In the genomic region with DNA sequence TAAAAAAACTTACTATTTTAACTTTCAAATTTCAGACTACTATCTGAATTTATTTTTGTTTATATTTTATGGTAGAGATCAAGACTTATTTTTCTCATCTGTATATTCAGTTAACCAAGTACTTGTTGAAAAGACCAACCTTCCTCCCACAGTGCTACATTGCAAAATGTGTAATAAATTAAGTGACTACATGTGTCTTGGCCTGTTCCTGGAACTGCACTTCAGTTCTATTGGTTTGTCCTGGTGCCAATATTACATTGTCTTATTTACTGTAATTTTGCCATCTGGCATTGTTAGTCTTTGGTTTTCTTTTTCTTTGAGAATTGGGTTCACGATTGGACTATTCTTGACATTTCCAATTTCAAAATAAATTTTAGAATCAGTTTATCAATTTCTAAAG, we compare ENCODE assay signal across 23 cellular contexts.
"Had no signal": no experiment of that assay in that cellular context is flagged by ENCODE, and none has a peak within 500 bp of the region (broad histone marks: within the 10 kb centered on the region; RNA-seq: fewer than 3 reads in every experiment).

No MANE protein-coding gene starts in this region.

- DNase-seq: activated CD4-positive, alpha-beta memory T cell treated with anti-CD3 and anti-CD28 coated beads for 36 hours; activated CD4-positive, alpha-beta T cell treated with anti-CD3 and anti-CD28 coated beads for 48 hours; activated gamma-delta T cell; activated naive CD4-positive, alpha-beta T cell treated with anti-CD3 and anti-CD28 coated beads, Interleukin-2, amount 50 U/mL, for 16 hours; aorta; brain microvascular endothelial cell; central memory CD4-positive, alpha-beta T cell; dermis blood vessel endothelial cell; effector CD8-positive, alpha-beta T cell; erythroblast; heart left ventricle; left ventricle myocardium superior; mammary epithelial cell; midbrain; natural killer cell; retina; sigmoid colon; stimulated activated CD4-positive, alpha-beta T cell treated with anti-CD3 and anti-CD28 coated beads, Interleukin-2, amount 100 ng/mL, for 48 hours; stimulated activated CD8-positive, alpha-beta memory T cell treated with anti-CD3 and anti-CD28 coated beads, Interleukin-4, amount 100 ng/mL, for 48 hours; stimulated activated naive B cell treated with anti-CD40 and anti-IgM and Interleukin-4, amounts not matched to agents 10 μg/mL and 1 μg/mL and 100 μg/mL, for 72 hours; transverse colon had no signal

- H3K27me3 ChIP-seq: brain microvascular endothelial cell, heart left ventricle, sigmoid colon, transverse colon had no signal

- H3K36me3 ChIP-seq: brain microvascular endothelial cell, heart left ventricle, sigmoid colon, transverse colon had no signal

- H3K4me3 Mint-ChIP-seq: activated CD4-positive, alpha-beta memory T cell treated with anti-CD3 and anti-CD28 coated beads for 36 hours; activated T-helper 1 cell treated with anti-CD3 and anti-CD28 coated beads, Interleukin-12 subunit alpha, Interleukin-12 subunit beta, Interleukin-2, Interleukin-4 antibody, amounts not matched to agents 30 ng/mL and 10 ng/mL and 1 ng/mL, durations not matched to agents 14 hours and 24 hours and 36 hours; natural killer cell; stimulated activated naive B cell treated with anti-CD40 and anti-IgM and Interleukin-4, amounts not matched to agents 10 μg/mL and 1 μg/mL and 100 μg/mL, for 72 hours had no signal

- H3K4me1 ChIP-seq: transverse colon had no signal

- H3K9me3 Mint-ChIP-seq: activated CD4-positive, alpha-beta memory T cell treated with anti-CD3 and anti-CD28 coated beads for 36 hours; activated T-helper 1 cell treated with anti-CD3 and anti-CD28 coated beads, Interleukin-12 subunit alpha, Interleukin-12 subunit beta, Interleukin-2, Interleukin-4 antibody, amounts not matched to agents 30 ng/mL and 10 ng/mL and 1 ng/mL, durations not matched to agents 14 hours and 24 hours and 36 hours; natural killer cell; stimulated activated naive B cell treated with anti-CD40 and anti-IgM and Interleukin-4, amounts not matched to agents 10 μg/mL and 1 μg/mL and 100 μg/mL, for 72 hours had no signal

- H3K4me1 Mint-ChIP-seq: natural killer cell; stimulated activated naive B cell treated with anti-CD40 and anti-IgM and Interleukin-4, amounts not matched to agents 10 μg/mL and 1 μg/mL and 100 μg/mL, for 72 hours had no signal

- H3K27ac Mint-ChIP-seq: activated CD4-positive, alpha-beta memory T cell treated with anti-CD3 and anti-CD28 coated beads for 36 hours; activated T-helper 1 cell treated with anti-CD3 and anti-CD28 coated beads, Interleukin-12 subunit alpha, Interleukin-12 subunit beta, Interleukin-2, Interleukin-4 antibody, amounts not matched to agents 30 ng/mL and 10 ng/mL and 1 ng/mL, durations not matched to agents 14 hours and 24 hours and 36 hours; natural killer cell; progenitor cell of endocrine pancreas; stimulated activated naive B cell treated with anti-CD40 and anti-IgM and Interleukin-4, amounts not matched to agents 10 μg/mL and 1 μg/mL and 100 μg/mL, for 72 hours had no signal

- H3K27ac ChIP-seq: brain microvascular endothelial cell, heart left ventricle, sigmoid colon, transverse colon had no signal

- H3K9me3 ChIP-seq: sigmoid colon, transverse colon had no signal

- ATAC-seq: heart left ventricle; left ventricle myocardium superior; natural killer cell; stimulated activated naive B cell treated with anti-CD40 and anti-IgM and Interleukin-4, amounts not matched to agents 10 μg/mL and 1 μg/mL and 100 μg/mL, for 72 hours had no signal

- H3K4me3 ChIP-seq: heart left ventricle, sigmoid colon, transverse colon had no signal

- H3K27me3 Mint-ChIP-seq: progenitor cell of endocrine pancreas; stimulated activated naive B cell treated with anti-CD40 and anti-IgM and Interleukin-4, amounts not matched to agents 10 μg/mL and 1 μg/mL and 100 μg/mL, for 72 hours had no signal

- H3K36me3 Mint-ChIP-seq: activated CD4-positive, alpha-beta memory T cell treated with anti-CD3 and anti-CD28 coated beads for 36 hours; natural killer cell; stimulated activated naive B cell treated with anti-CD40 and anti-IgM and Interleukin-4, amounts not matched to agents 10 μg/mL and 1 μg/mL and 100 μg/mL, for 72 hours had no signal
